9 cellular contexts compared by ENCODE assay signal in genomic region chr7:44617225-44617885, GRCh38. TPM values are rescaled to one million over a fixed set of nuclear protein-coding genes. Genes with fewer than 3 reads are reported as not detected.
DNase-seq lines count a peak whose midpoint lies in the region; ATAC-seq and TF ChIP-seq lines count a peak whose summit lies in the region.
"Had no signal": no experiment of that assay in that cellular context is flagged by ENCODE, and none has a peak within 500 bp of the region (broad histone marks: within the 10 kb centered on the region; RNA-seq: fewer than 3 reads in every experiment).

No MANE protein-coding gene starts in this region.

- peak overlapping the region; percentile 43 for H3K27ac ChIP-seq in brain microvascular endothelial cell

- TF ChIP-seq EP300 in Ishikawa (IDR thresholded peaks at IDR 0.05; ENCODE audit: borderline replicate concordance) = no peak

- no peak for DNase-seq in activated CD4-positive, alpha-beta T cell treated with anti-CD3 and anti-CD28 coated beads, Interleukin-2, amount 10 ng/mL, durations not matched to agents 24 days and 14 days
- no peak for DNase-seq in activated CD4-positive, alpha-beta T cell treated with anti-CD3 and anti-CD28 coated beads, Interleukin-2, amount 50 U/mL, for 1 hour
- DNase-seq in brain microvascular endothelial cell = no peak
- DNase-seq in stimulated activated CD4-positive, alpha-beta T cell treated with anti-CD3 and anti-CD28 coated beads, Interleukin-4, amount 100 ng/mL, for 24 hours = peak; percentile 59
- no peak for DNase-seq in NCI-H2227 treated with DMSO at 0.1 percent for 48 hours (lab: John Stamatoyannopoulos, UW)
- DNase-seq in posterior cingulate gyrus = no peak
- DNase-seq: NCI-H2029 treated with DMSO at 0.1 percent for 48 hours had no signal

- TF ChIP-seq RAD21 in Ishikawa (IDR thresholded peaks at IDR 0.05; ENCODE audit: low read depth) = no peak

- peak overlapping the region; percentile 70 for H3K4me3 Mint-ChIP-seq in activated CD4-positive, alpha-beta T cell treated with anti-CD3 and anti-CD28 coated beads, Interleukin-2, amount 10 ng/mL, durations not matched to agents 24 days and 14 days

- intact Hi-C loops in activated CD4-positive, alpha-beta T cell treated with anti-CD3 and anti-CD28 coated beads, Interleukin-2, amount 10 ng/mL, durations not matched to agents 24 days and 14 days (cut with micrococcal nuclease) = loop anchor here (1.0 kb wide), 3 partner anchors 10 to 21 kb away; no protein-coding TSS in a partner anchor
- intact Hi-C loops in posterior cingulate gyrus (cut with DNase I) = no loop called here

- peaks cover 62% of the 10 kb centered on the region for H3K4me1 Mint-ChIP-seq in activated CD4-positive, alpha-beta T cell treated with anti-CD3 and anti-CD28 coated beads, Interleukin-2, amount 10 ng/mL, durations not matched to agents 24 days and 14 days

- no peaks in the 10 kb centered on the region for H3K9me3 Mint-ChIP-seq in activated CD4-positive, alpha-beta T cell treated with anti-CD3 and anti-CD28 coated beads, Interleukin-2, amount 10 ng/mL, durations not matched to agents 24 days and 14 days

- H3K36me3 ChIP-seq in brain microvascular endothelial cell (replicated peaks) = no peaks in the 10 kb centered on the region

- H3K27ac Mint-ChIP-seq in activated CD4-positive, alpha-beta T cell treated with anti-CD3 and anti-CD28 coated beads, Interleukin-2, amount 10 ng/mL, durations not matched to agents 24 days and 14 days = peak overlapping the region; percentile 92

- H3K36me3 Mint-ChIP-seq in activated CD4-positive, alpha-beta T cell treated with anti-CD3 and anti-CD28 coated beads, Interleukin-2, amount 10 ng/mL, durations not matched to agents 24 days and 14 days (ENCODE audit: low read depth) = peaks cover 33% of the 10 kb centered on the region

- no peak overlapping the region for H3K4me3 ChIP-seq in brain microvascular endothelial cell (ENCODE audit: low read depth, low read length)

- in situ Hi-C loops in brain microvascular endothelial cell (cut with HindIII; ENCODE audit: low pct_ligation_motif_present, low sequenced_read_pairs) = no loop called here

- no peak for TF ChIP-seq CTCF in brain microvascular endothelial cell (IDR thresholded peaks at IDR 0.05; ENCODE audit: low read depth, low read length, missing control alignments)

- H3K27me3 ChIP-seq in brain microvascular endothelial cell (replicated peaks) = no peaks in the 10 kb centered on the region

- ATAC-seq in HG02588 (IDR thresholded peaks at IDR 0.05; ENCODE audit: unreplicated experiment) = no peak

- H3K27me3 Mint-ChIP-seq in activated CD4-positive, alpha-beta T cell treated with anti-CD3 and anti-CD28 coated beads, Interleukin-2, amount 10 ng/mL, durations not matched to agents 24 days and 14 days = no peaks in the 10 kb centered on the region

TF ChIP-seq in Ishikawa, 13 proteins besides CTCF, POLR2A, EP300 and RAD21:
- TF ChIP-seq REST (IDR thresholded peaks at IDR 0.05; ENCODE audit: low read depth) (no peak), USF1 (IDR thresholded peaks at IDR 0.05) (peak; percentile 85)

RNA-seq across cellular contexts. Expression of gene OGDH, which starts 10.9 kb away (rescaled TPM):
- total RNA-seq in activated CD4-positive, alpha-beta T cell treated with anti-CD3 and anti-CD28 coated beads, Interleukin-2, amount 10 ng/mL, durations not matched to agents 24 days and 14 days = 99.5 and 102 TPM in 2 replicates

RNA-seq across cellular contexts. Expression of gene TMED4, which starts 35.3 kb away (rescaled TPM):
- 78.4 and 80.2 TPM in 2 replicates for total RNA-seq in activated CD4-positive, alpha-beta T cell treated with anti-CD3 and anti-CD28 coated beads, Interleukin-2, amount 10 ng/mL, durations not matched to agents 24 days and 14 days

RNA-seq across cellular contexts. Expression of gene DDX56, which starts 43.6 kb away (rescaled TPM):
- 162 and 172 TPM in 2 replicates for total RNA-seq in activated CD4-positive, alpha-beta T cell treated with anti-CD3 and anti-CD28 coated beads, Interleukin-2, amount 10 ng/mL, durations not matched to agents 24 days and 14 days
